In the genomic region with DNA sequence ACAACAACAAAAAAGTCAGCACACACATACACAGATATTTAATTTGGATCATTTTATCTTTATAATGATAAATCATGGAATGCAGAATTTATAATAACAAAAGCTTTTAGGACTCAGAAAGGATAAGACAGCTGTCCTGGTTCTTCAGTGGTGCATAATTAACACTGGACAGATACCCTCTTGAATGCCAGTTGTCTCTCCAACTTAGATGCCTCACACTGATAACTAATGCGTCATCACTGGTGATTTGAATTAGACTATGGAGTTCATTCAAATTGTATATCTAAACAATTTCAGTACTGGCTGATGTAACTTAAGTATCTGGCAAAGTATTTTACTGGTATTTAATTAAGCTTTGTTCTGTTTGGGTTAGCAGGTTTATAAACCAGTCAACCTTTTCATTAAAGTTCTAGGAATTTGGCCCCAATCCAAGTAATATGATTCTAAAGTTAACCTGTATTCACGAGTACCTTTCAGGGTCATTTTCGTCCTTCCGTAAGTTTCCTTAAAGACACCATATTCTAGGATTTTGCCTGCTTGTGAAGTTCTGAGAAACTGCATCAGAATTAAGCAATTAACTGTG, we compare ENCODE assay signal across 19 cellular contexts.
"Had no signal": no experiment of that assay in that cellular context is flagged by ENCODE, and none has a peak within 500 bp of the region (broad histone marks: within the 10 kb centered on the region; RNA-seq: fewer than 3 reads in every experiment).

No MANE protein-coding gene starts in this region.

- DNase-seq: dorsolateral prefrontal cortex; effector CD8-positive, alpha-beta T cell; foreskin melanocyte; head of caudate nucleus; kidney; left cardiac atrium; left ventricle myocardium inferior; lower lobe of right lung; midbrain; nucleus accumbens; ovary; stimulated activated CD4-positive, alpha-beta T cell treated with anti-CD3 and anti-CD28 coated beads, Interleukin-2, amount 100 ng/mL, for 48 hours; stimulated activated naive CD4-positive, alpha-beta T cell treated with Interleukin-2 at 50 U/mL for 16 hours; trophoblast cell had no signal

- H2AFZ ChIP-seq: hepatocyte, neural progenitor cell had no signal

- ATAC-seq: left cardiac atrium; lower lobe of right lung; natural killer cell treated with Interleukin-12 subunit alpha and Interleukin-12 subunit beta and Interleukin-15 and Interleukin-18, amount 100 ng/mL, for 72 hours had no signal

- H3K27me3 ChIP-seq: dorsolateral prefrontal cortex, hepatocyte, neural progenitor cell, ovary, right atrium auricular region had no signal

- H3K4me3 ChIP-seq: dorsolateral prefrontal cortex, hepatocyte, left ventricle myocardium inferior, lower lobe of right lung, neural progenitor cell, ovary, right atrium auricular region, smooth muscle cell had no signal

- H3K9ac ChIP-seq: neural progenitor cell had no signal

- H3K27ac ChIP-seq: dorsolateral prefrontal cortex, hepatocyte, left ventricle myocardium inferior, lower lobe of right lung, neural progenitor cell, ovary, right atrium auricular region had no signal

- H3K36me3 ChIP-seq: left ventricle myocardium inferior, lower lobe of right lung, neural progenitor cell, ovary, right atrium auricular region had no signal

- H3K9me3 ChIP-seq: left ventricle myocardium inferior, lower lobe of right lung, ovary, right atrium auricular region had no signal

- H3K4me1 ChIP-seq: left ventricle myocardium inferior, lower lobe of right lung, right atrium auricular region had no signal

- H3K79me2 ChIP-seq: hepatocyte had no signal

- H3K4me2 ChIP-seq: hepatocyte, neural progenitor cell, smooth muscle cell had no signal
